Comparison of ENCODE assay signal across 8 cellular contexts in the genomic region with DNA sequence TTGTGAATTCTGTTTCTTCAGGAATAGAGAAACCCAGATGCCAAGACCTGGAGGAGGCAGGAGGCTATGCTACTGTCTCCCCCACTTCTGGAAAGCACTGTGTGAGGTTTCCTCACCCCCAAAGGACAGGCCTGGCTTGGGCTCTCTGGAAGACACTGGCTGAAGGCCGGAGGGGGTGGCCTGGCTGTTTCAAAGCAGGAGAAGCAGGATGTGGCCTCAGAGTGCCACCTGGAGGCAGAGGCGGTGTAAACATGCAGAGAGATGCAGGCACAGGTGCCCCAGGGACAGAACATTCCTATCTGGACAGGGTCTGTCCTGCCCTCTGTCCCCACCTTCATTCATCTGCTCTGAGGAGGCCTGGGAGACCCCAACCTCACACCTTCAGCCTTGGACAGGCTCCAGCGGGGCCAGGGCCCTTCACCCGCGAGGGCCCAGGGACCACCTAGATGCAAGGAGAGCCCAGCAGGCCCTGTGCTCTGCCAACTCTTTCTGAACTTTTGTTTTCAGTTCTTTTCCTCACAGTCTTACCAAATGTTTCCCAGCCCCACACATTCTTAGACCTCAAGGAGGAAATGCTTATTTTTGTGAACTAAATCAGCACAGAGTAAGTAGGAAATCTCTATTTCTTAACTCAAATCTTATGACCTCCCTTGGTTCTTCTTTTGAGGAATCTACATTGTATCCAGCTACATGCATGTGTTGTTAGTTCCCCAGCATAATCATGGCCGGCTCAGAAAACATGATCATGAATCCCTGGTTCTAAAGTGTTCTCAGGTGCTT.
DNase-seq lines count a peak whose midpoint lies in the region; ATAC-seq and TF ChIP-seq lines count a peak whose summit lies in the region.

No MANE protein-coding gene starts in this region.

- peak; percentile 55 for DNase-seq in NCI-H82 (lab: John Stamatoyannopoulos, UW)
- no peak for DNase-seq in NCI-H82 treated with DMSO at 0.1 percent for 48 hours (lab: John Stamatoyannopoulos, UW; ENCODE audit: unreplicated experiment)
- DNase-seq in HK-2 (ENCODE audit: unreplicated experiment) = peak; percentile 75
- DNase-seq in RPMI7951 (ENCODE audit: low read depth) = peak; percentile 55
- DNase-seq in amniotic stem cell (lab: John Stamatoyannopoulos, UW) = peak; percentile 24
- DNase-seq in left ventricle myocardium superior = peak; percentile 84
- DNase-seq in retinal pigment epithelial cell (ENCODE audit: low read depth) = no peak

- no peak overlapping the region for H3K4me3 ChIP-seq in retinal pigment epithelial cell (ENCODE audit: low read length)

- peak; percentile 93 for ATAC-seq in left ventricle myocardium superior
- no peak for ATAC-seq in GM19035 (IDR thresholded peaks at IDR 0.05; ENCODE audit: unreplicated experiment)

- intact Hi-C loops in left ventricle myocardium superior (cut with micrococcal nuclease) = loop anchor here (5.0 kb wide), 1 partner anchor 686 kb away; no protein-coding TSS in a partner anchor

- peak; percentile 82 for TF ChIP-seq CTCF in retinal pigment epithelial cell (conservative IDR thresholded peaks at IDR 0.05; ENCODE audit: low read depth, low read length)

Comparison
In these comparisons a context has a peak if more than half of its experiments do, and no peak if none do; other contexts are left out.
1. DNase-seq: peak in NCI-H82 (single experiment), HK-2 (single experiment), RPMI7951 (single experiment), amniotic stem cell (single experiment) and left ventricle myocardium superior (single experiment); none in NCI-H82 treated with DMSO at 0.1 percent for 48 hours (single experiment) and retinal pigment epithelial cell (single experiment).